Comparison of ENCODE assay signal across 18 cellular contexts in the genomic region with DNA sequence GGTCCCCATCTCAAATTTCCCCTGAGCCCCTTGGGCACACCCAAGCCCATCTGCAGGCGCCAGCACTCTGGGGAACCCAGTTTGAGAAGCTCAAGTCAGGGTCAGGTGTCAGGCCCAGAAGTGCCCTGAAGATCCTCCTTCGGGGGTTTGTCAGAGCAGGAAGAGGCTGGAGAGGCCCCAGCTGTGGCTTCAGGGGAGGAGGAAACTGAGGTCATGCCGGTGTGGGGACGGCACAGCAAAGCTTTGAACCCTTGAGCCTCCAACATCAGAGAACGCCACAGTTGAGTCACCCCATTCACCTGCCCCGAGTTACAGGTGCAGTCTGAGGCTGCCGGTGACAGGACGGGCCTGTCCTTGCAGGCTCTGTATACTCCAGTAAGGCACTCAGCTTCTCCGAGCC.
DNase-seq lines count a peak whose midpoint lies in the region; ATAC-seq lines count a peak whose summit lies in the region.
"Had no signal": no experiment of that assay in that cellular context is flagged by ENCODE, and none has a peak within 500 bp of the region (broad histone marks: within the 10 kb centered on the region; RNA-seq: fewer than 3 reads in every experiment).

No MANE protein-coding gene starts in this region.

- no peaks in the 10 kb centered on the region for H3K27me3 Mint-ChIP-seq in activated CD4-positive, alpha-beta T cell treated with anti-CD3 and anti-CD28 coated beads, Interleukin-2, amount 10 ng/mL, durations not matched to agents 24 days and 14 days
- peaks cover 4% of the 10 kb centered on the region for H3K27me3 Mint-ChIP-seq in activated CD8-positive, alpha-beta T cell treated with anti-CD3 and anti-CD28 coated beads, Interleukin-2, amount 10 ng/mL, durations not matched to agents 7 days and 5 days (ENCODE audit: low read depth)
- H3K27me3 Mint-ChIP-seq: activated CD4-positive, alpha-beta memory T cell treated with anti-CD3 and anti-CD28 coated beads for 36 hours had no signal

- H3K4me2 ChIP-seq in BLaER1 treated with 17β-estradiol and CSF1 and Interleukin-3, amounts not matched to agents 10 nM and 100 nM = peak overlapping the region; percentile 61 to 89 (median 76)
- H3K4me2 ChIP-seq: hepatocyte had no signal

- no peak overlapping the region for H3K27ac Mint-ChIP-seq in activated CD4-positive, alpha-beta T cell treated with anti-CD3 and anti-CD28 coated beads, Interleukin-2, amount 10 ng/mL, durations not matched to agents 24 days and 14 days
- H3K27ac Mint-ChIP-seq in activated CD8-positive, alpha-beta T cell treated with anti-CD3 and anti-CD28 coated beads, Interleukin-2, amount 10 ng/mL, durations not matched to agents 7 days and 5 days = peak overlapping the region; percentile 68
- H3K27ac Mint-ChIP-seq: activated CD4-positive, alpha-beta memory T cell treated with anti-CD3 and anti-CD28 coated beads for 36 hours; memory B cell had no signal

- no peaks in the 10 kb centered on the region for H3K36me3 Mint-ChIP-seq in activated CD4-positive, alpha-beta T cell treated with anti-CD3 and anti-CD28 coated beads, Interleukin-2, amount 10 ng/mL, durations not matched to agents 24 days and 14 days (ENCODE audit: low read depth)
- no peaks in the 10 kb centered on the region for H3K36me3 Mint-ChIP-seq in activated CD8-positive, alpha-beta T cell treated with anti-CD3 and anti-CD28 coated beads, Interleukin-2, amount 10 ng/mL, durations not matched to agents 7 days and 5 days (ENCODE audit: low read depth)
- H3K36me3 Mint-ChIP-seq: activated CD4-positive, alpha-beta memory T cell treated with anti-CD3 and anti-CD28 coated beads for 36 hours; memory B cell had no signal

- H4K20me1 ChIP-seq in BLaER1 treated with 17β-estradiol and CSF1 and Interleukin-3, amounts not matched to agents 10 nM and 100 nM = peaks cover 0 to 9% (median 0%) of the 10 kb centered on the region in 11 experiments; a peak in 4 of 22 replicates

- intact Hi-C loops in activated CD4-positive, alpha-beta T cell treated with anti-CD3 and anti-CD28 coated beads, Interleukin-2, amount 10 ng/mL, durations not matched to agents 24 days and 14 days (cut with micrococcal nuclease) = no loop called here
- intact Hi-C loops in cardiac septum (cut with DNase I) = loop anchor here (5.0 kb wide), 2 partner anchors 80 to 135 kb away; no protein-coding TSS in a partner anchor

- peaks cover 22 to 91% (median 78%) of the 10 kb centered on the region in 10 experiments for H3K4me1 ChIP-seq in BLaER1 treated with 17β-estradiol and CSF1 and Interleukin-3, amounts not matched to agents 10 nM and 100 nM
- H3K4me1 ChIP-seq: Peyer's patch, right atrium auricular region had no signal

- CTCF ChIA-PET in activated CD8-positive, alpha-beta T cell treated with anti-CD3 and anti-CD28 coated beads, Interleukin-2, amount 10 ng/mL, durations not matched to agents 7 days and 5 days (lab: Charles Lee) = interaction anchor here (0.6 to 3.3 kb wide), 18 partner anchors 9 to 224 kb away, joined by 3 to 28 read pairs (median 4); no protein-coding TSS in a partner anchor

- peak; percentile 58 for DNase-seq in activated CD4-positive, alpha-beta T cell treated with anti-CD3 and anti-CD28 coated beads, Interleukin-2, amount 10 ng/mL, durations not matched to agents 24 days and 14 days
- no peak for DNase-seq in activated CD4-positive, alpha-beta T cell treated with anti-CD3 and anti-CD28 coated beads, Interleukin-2, amount 50 U/mL, for 1 hour
- DNase-seq in KG1 (lab: John Stamatoyannopoulos, UW) (peak; percentile 20), SIG-M5 (lab: John Stamatoyannopoulos, UW) (no peak), NCI-H510A (lab: John Stamatoyannopoulos, UW) (no peak), cardiac septum (ENCODE audit: low spot score) (no peak)
- peak; percentile 75 for DNase-seq in activated CD8-positive, alpha-beta T cell treated with anti-CD3 and anti-CD28 coated beads, Interleukin-2, amount 10 ng/mL, durations not matched to agents 7 days and 5 days
- DNase-seq: SHP77 treated with DMSO at 0.1 percent for 48 hours had no signal

- H3K4me1 Mint-ChIP-seq in activated CD4-positive, alpha-beta T cell treated with anti-CD3 and anti-CD28 coated beads, Interleukin-2, amount 10 ng/mL, durations not matched to agents 24 days and 14 days = no peaks in the 10 kb centered on the region
- H3K4me1 Mint-ChIP-seq in activated CD8-positive, alpha-beta T cell treated with anti-CD3 and anti-CD28 coated beads, Interleukin-2, amount 10 ng/mL, durations not matched to agents 7 days and 5 days (ENCODE audit: low read depth) = peaks cover 23% of the 10 kb centered on the region
- H3K4me1 Mint-ChIP-seq: memory B cell, neural crest cell had no signal

- no peaks in the 10 kb centered on the region for H3K9me3 ChIP-seq in BLaER1 treated with 17β-estradiol and CSF1 and Interleukin-3, amounts not matched to agents 10 nM and 100 nM (replicated peaks in 1 of 11)
- H3K9me3 ChIP-seq: gastrocnemius medialis, Peyer's patch, right atrium auricular region, spleen had no signal

- peak; percentile 66 for ATAC-seq in activated CD8-positive, alpha-beta T cell treated with anti-CD3 and anti-CD28 coated beads, Interleukin-2, amount 10 ng/mL, durations not matched to agents 7 days and 5 days

- no peaks in the 10 kb centered on the region for H3K9me3 Mint-ChIP-seq in activated CD4-positive, alpha-beta T cell treated with anti-CD3 and anti-CD28 coated beads, Interleukin-2, amount 10 ng/mL, durations not matched to agents 24 days and 14 days
- H3K9me3 Mint-ChIP-seq in activated CD8-positive, alpha-beta T cell treated with anti-CD3 and anti-CD28 coated beads, Interleukin-2, amount 10 ng/mL, durations not matched to agents 7 days and 5 days (ENCODE audit: insufficient read depth) = no peaks in the 10 kb centered on the region
- H3K9me3 Mint-ChIP-seq: activated CD4-positive, alpha-beta memory T cell treated with anti-CD3 and anti-CD28 coated beads for 36 hours; memory B cell; neural crest cell had no signal

- no peak overlapping the region for H3K4me3 ChIP-seq in BLaER1 treated with 17β-estradiol and CSF1 and Interleukin-3, amounts not matched to agents 10 nM and 100 nM
- H3K4me3 ChIP-seq: cardiac muscle cell, gastrocnemius medialis, hepatocyte, Peyer's patch, right atrium auricular region, spleen had no signal

- H3K27ac ChIP-seq in BLaER1 treated with 17β-estradiol and CSF1 and Interleukin-3, amounts not matched to agents 10 nM and 100 nM = peak overlapping the region in 2 of 11 experiments; percentile 3 to 30; a peak in 3 of 22 replicates
- H3K27ac ChIP-seq: cardiac muscle cell, gastrocnemius medialis, hepatocyte, Peyer's patch, right atrium auricular region, spleen had no signal

- no peak overlapping the region for H3K4me3 Mint-ChIP-seq in activated CD4-positive, alpha-beta T cell treated with anti-CD3 and anti-CD28 coated beads, Interleukin-2, amount 10 ng/mL, durations not matched to agents 24 days and 14 days
- no peak overlapping the region for H3K4me3 Mint-ChIP-seq in activated CD8-positive, alpha-beta T cell treated with anti-CD3 and anti-CD28 coated beads, Interleukin-2, amount 10 ng/mL, durations not matched to agents 7 days and 5 days
- H3K4me3 Mint-ChIP-seq: activated CD4-positive, alpha-beta memory T cell treated with anti-CD3 and anti-CD28 coated beads for 36 hours; memory B cell; neural crest cell had no signal

- H3K36me3 ChIP-seq in BLaER1 treated with 17β-estradiol and CSF1 and Interleukin-3, amounts not matched to agents 10 nM and 100 nM = no peaks in the 10 kb centered on the region
- H3K36me3 ChIP-seq: cardiac muscle cell, gastrocnemius medialis, Peyer's patch, right atrium auricular region, spleen had no signal

- H3K27me3 ChIP-seq in BLaER1 treated with 17β-estradiol and CSF1 and Interleukin-3, amounts not matched to agents 10 nM and 100 nM = peaks cover 0 to 6% (median 0%) of the 10 kb centered on the region in 11 experiments; a peak in 4 of 22 replicates
- H3K27me3 ChIP-seq: cardiac muscle cell, gastrocnemius medialis, hepatocyte, Peyer's patch, right atrium auricular region, spleen had no signal

- H3K9ac ChIP-seq in BLaER1 treated with 17β-estradiol and CSF1 and Interleukin-3, amounts not matched to agents 10 nM and 100 nM = peak overlapping the region in 5 of 11 experiments; percentile 4 to 41 (median 31); a peak in 5 of 22 replicates

- POLR2A ChIA-PET in activated CD8-positive, alpha-beta T cell treated with anti-CD3 and anti-CD28 coated beads, Interleukin-2, amount 10 ng/mL, durations not matched to agents 7 days and 5 days (lab: Charles Lee) = interaction anchor here (1.1 kb wide), 1 partner anchor 224 kb away, joined by 3 read pairs; no protein-coding TSS in a partner anchor

Comparison
In these comparisons a context has a peak if more than half of its experiments do, and no peak if none do; other contexts are left out.
1. DNase-seq: peak in activated CD4-positive, alpha-beta T cell treated with anti-CD3 and anti-CD28 coated beads, Interleukin-2, amount 10 ng/mL, durations not matched to agents 24 days and 14 days (single experiment), KG1 (single experiment) and activated CD8-positive, alpha-beta T cell treated with anti-CD3 and anti-CD28 coated beads, Interleukin-2, amount 10 ng/mL, durations not matched to agents 7 days and 5 days (single experiment); none in activated CD4-positive, alpha-beta T cell treated with anti-CD3 and anti-CD28 coated beads, Interleukin-2, amount 50 U/mL, for 1 hour (single experiment), SIG-M5 (single experiment), NCI-H510A (single experiment) and cardiac septum (single experiment).